2 cellular contexts compared by ENCODE assay signal in genomic region chr1:201450721-201451291, GRCh38.
TF ChIP-seq lines count a peak whose summit lies in the region.

No MANE protein-coding gene starts in this region.

TF ChIP-seq in A549, 52 proteins besides CTCF, POLR2A, EP300 and RAD21:
- TF ChIP-seq EHMT2 (IDR thresholded peaks at IDR 0.05; ENCODE audit: low read depth) (no peak), GATA3 (IDR thresholded peaks at IDR 0.05; ENCODE audit: borderline replicate concordance) (no peak), HEYL (CRISPR knock-in tag; IDR thresholded peaks at IDR 0.05) (no peak), CBX8 (IDR thresholded peaks at IDR 0.05) (no peak), CHD4 (IDR thresholded peaks at IDR 0.05; ENCODE audit: borderline replicate concordance) (no peak), RCOR1 (IDR thresholded peaks at IDR 0.05; ENCODE audit: low read depth, low read length) (no peak), HOXB5 (CRISPR knock-in tag; IDR thresholded peaks at IDR 0.05) (no peak)

TF ChIP-seq in Ishikawa, 13 proteins besides CTCF, POLR2A, EP300 and RAD21:
- TF ChIP-seq CEBPB (IDR thresholded peaks at IDR 0.05) (no peak), EGR1 (IDR thresholded peaks at IDR 0.05) (peak; percentile 90), NFIC (IDR thresholded peaks at IDR 0.05) (no peak), FOXM1 (IDR thresholded peaks at IDR 0.05; ENCODE audit: borderline replicate concordance, low read depth) (no peak), TCF12 (IDR thresholded peaks at IDR 0.05; ENCODE audit: low read depth) (peak; percentile 23; the same call in 1 of the 2 replicates)
- TF ChIP-seq, protein P1, sequence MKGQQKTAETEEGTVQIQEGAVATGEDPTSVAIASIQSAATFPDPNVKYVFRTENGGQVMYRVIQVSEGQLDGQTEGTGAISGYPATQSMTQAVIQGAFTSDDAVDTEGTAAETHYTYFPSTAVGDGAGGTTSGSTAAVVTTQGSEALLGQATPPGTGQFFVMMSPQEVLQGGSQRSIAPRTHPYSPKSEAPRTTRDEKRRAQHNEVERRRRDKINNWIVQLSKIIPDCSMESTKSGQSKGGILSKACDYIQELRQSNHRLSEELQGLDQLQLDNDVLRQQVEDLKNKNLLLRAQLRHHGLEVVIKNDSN (IDR thresholded peaks at IDR 0.05): no peak
